ENCODE assay signal across 8 cellular contexts in genomic region chr16:67872631-67873434, GRCh38. TPM values are rescaled to one million over a fixed set of nuclear protein-coding genes. Genes with fewer than 3 reads are reported as not detected.
A peak's percentile ranks its signal among the peaks of the same experiment; 100 is the strongest.
DNase-seq lines count a peak whose midpoint lies in the region; ATAC-seq, FAIRE-seq and TF ChIP-seq lines count a peak whose summit lies in the region.

Gene EDC4, plus strand, starts transcription at chr16:67873052. Its CDS starts 210 bp downstream, at chr16:67873262.

- FAIRE-seq in kidney (lab: Jason Lieb, UNC), result no peak

- H3K36me3 ChIP-seq in kidney (ENCODE audit: control insufficient read depth in 1 of 2, insufficient read depth in 2 of 2, low read length in 2 of 2), result peaks cover 18 to 20% of the 10 kb centered on the region in 2 donors

- ATAC-seq in HG02759 (IDR thresholded peaks at IDR 0.05; ENCODE audit: unreplicated experiment), result peak; percentile 82

- intact Hi-C loops in kidney (cut with DNase I), result no loop called here

- peak within 1 kb of the TSS; percentile 67 to 94 for H3K9ac ChIP-seq in kidney (ENCODE audit: low read length in 2 of 2)

- H3K9me3 ChIP-seq in kidney (ENCODE audit: control insufficient read depth in 1 of 2, low read length in 2 of 2), result no peaks in the 10 kb centered on the region

- TF ChIP-seq CTCF in kidney (IDR thresholded peaks at IDR 0.05; ENCODE audit: borderline replicate concordance, extremely low read depth, insufficient read depth), result no peak

- H3K27ac ChIP-seq in kidney (ENCODE audit: low read depth in 2 of 2, low read length in 2 of 2), result peak within 1 kb of the TSS; percentile 38 to 70

- peak within 1 kb of the TSS; percentile 88 to 91 for H3K4me3 ChIP-seq in kidney (ENCODE audit: low read length in 2 of 2)

- peaks cover 11 to 30% of the 10 kb centered on the region in 2 donors for H3K4me1 ChIP-seq in kidney (ENCODE audit: control insufficient read depth in 1 of 2, insufficient read depth in 1 of 2, low read depth in 1 of 2, low read length in 2 of 2)

- DNase-seq in NCI-H146 (lab: John Stamatoyannopoulos, UW) (peak; percentile 55), NCI-H146 treated with DMSO at 0.1 percent for 48 hours (lab: John Stamatoyannopoulos, UW; ENCODE audit: unreplicated experiment) (no peak), NCI-H2171 treated with DMSO at 0.1 percent for 48 hours (lab: John Stamatoyannopoulos, UW) (peak; percentile 59), cerebellum (ENCODE audit: low spot score) (peak; percentile 84), kidney (peak; percentile 95)
- peak; percentile 77 to 81 for DNase-seq in activated CD4-positive, alpha-beta T cell treated with anti-CD3 and anti-CD28 coated beads for 24 hours (ENCODE audit: low read depth in 2 of 2)
- peak; percentile 81 to 84 for DNase-seq in stimulated activated CD4-positive, alpha-beta T cell treated with anti-CD3 and anti-CD28 coated beads, Interleukin-15, amount 100 ng/mL, for 1 hour (ENCODE audit: low read depth in 1 of 2, low spot score in 1 of 2)

RNA-seq across cellular contexts. Expression of gene EDC4, which starts in this region (rescaled TPM):
- total RNA-seq in cerebellum, result 38.7 TPM
- total RNA-seq in kidney, result 56.5 TPM
- 44.7 TPM for polyA plus RNA-seq in kidney (ENCODE audit: insufficient read depth, low read depth, low replicate concordance)
